13 cellular contexts compared by ENCODE assay signal in the genomic region with DNA sequence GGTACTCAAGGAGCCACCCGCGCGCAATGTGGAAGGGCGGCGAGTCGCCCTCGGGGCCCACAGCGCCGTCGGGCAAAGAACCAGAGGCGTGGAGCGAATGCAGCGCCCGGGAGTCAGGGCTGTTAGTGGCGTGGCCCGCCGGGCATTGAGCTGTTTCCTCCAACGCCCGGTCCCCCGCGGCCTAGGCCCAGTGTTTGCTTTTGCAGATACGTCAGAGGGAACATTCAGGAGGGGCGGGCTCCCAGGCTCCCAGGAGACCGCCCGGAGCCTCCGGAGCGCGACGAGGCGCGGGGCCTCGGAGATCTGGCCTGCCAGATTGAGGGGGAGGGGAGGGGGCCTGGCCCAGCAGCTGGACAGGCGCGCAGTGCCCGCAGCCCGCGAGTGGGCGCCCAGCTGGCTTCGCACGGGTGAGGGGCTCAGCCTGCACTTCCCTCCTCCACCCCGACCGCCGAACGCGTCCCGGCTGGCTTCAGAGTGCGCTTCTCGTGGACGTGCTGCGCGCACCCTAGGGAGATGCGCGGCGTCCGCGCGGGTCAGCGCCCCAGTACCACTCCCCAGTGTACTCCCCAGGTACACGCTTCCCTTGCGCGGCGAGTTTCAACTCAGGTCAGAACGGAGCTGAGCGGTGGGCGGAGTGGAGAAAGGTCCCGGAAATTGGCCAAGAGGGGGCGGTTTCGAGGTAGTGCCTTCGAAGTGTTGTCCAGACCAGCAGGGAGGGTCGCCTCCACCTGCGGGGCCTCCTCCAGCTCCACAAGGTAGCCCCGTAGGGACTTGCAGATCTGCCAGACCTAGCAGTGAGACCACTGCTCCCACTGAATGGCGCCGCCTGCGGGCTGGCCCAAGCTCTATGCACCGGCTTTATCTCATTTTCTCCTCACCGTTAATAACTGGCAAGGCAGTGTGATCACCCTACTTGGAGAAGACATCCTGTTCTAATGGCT.
DNase-seq lines count a peak whose midpoint lies in the region; ATAC-seq, FAIRE-seq and TF ChIP-seq lines count a peak whose summit lies in the region.
"Had no signal": no experiment of that assay in that cellular context is flagged by ENCODE, and none has a peak within 500 bp of the region (broad histone marks: within the 10 kb centered on the region; RNA-seq: fewer than 3 reads in every experiment).

No MANE protein-coding gene starts in this region.

- no peak for TF ChIP-seq POLR2A in stomach (IDR thresholded peaks at IDR 0.05)
- TF ChIP-seq POLR2A in H54 (IDR thresholded peaks at IDR 0.05; ENCODE audit: low read depth, low read length): no peak

- FAIRE-seq in H54 (lab: Jason Lieb, UNC): no peak
- FAIRE-seq: GM18507, TTC549 had no signal

- H3K27ac Mint-ChIP-seq in activated T-helper 17 cell treated with anti-CD3 and anti-CD28 coated beads, Interleukin-2, amount 50 U/mL, for 72 hours: no peak overlapping the region

- H3K4me3 ChIP-seq in stomach: peak overlapping the region; percentile 9 to 29 (median 18)

- peaks cover 4% of the 10 kb centered on the region for H3K36me3 Mint-ChIP-seq in activated T-helper 17 cell treated with anti-CD3 and anti-CD28 coated beads, Interleukin-2, amount 50 U/mL, for 72 hours (ENCODE audit: low read depth)

- H3K27ac ChIP-seq in stomach: no peak overlapping the region

- peaks cover 0 to 21% (median 0%) of the 10 kb centered on the region in 4 donors for H3K9me3 ChIP-seq in stomach

- H3K4me1 ChIP-seq in stomach: peaks cover 15 to 39% (median 30%) of the 10 kb centered on the region in 4 donors

- TF ChIP-seq CTCF in stomach (IDR thresholded peaks at IDR 0.05): no peak

- H3K36me3 ChIP-seq in stomach: no peaks in the 10 kb centered on the region

- TF ChIP-seq EP300 in stomach (IDR thresholded peaks at IDR 0.05): no peak

- peaks cover 80% of the 10 kb centered on the region for H3K27me3 Mint-ChIP-seq in activated T-helper 17 cell treated with anti-CD3 and anti-CD28 coated beads, Interleukin-2, amount 50 U/mL, for 72 hours

- DNase-seq in NCI-H2029 treated with DMSO at 0.1 percent for 48 hours (lab: John Stamatoyannopoulos, UW) (peak; percentile 23), dermis blood vessel endothelial cell (peak; percentile 35), left kidney (ENCODE audit: low read depth, low spot score) (peak; percentile 82), stomach (no peak), H54 (ENCODE audit: insufficient read length, low spot score) (no peak)
- no peak for DNase-seq in effector CD8-positive, alpha-beta T cell (lab: John Stamatoyannopoulos, UW)
- DNase-seq: DMS79, head of caudate nucleus, NCI-H2171 treated with DMSO at 0.1 percent for 48 hours, nucleus accumbens had no signal

- ATAC-seq in activated T-helper 17 cell treated with anti-CD3 and anti-CD28 coated beads, Interleukin-2, amount 50 U/mL, for 72 hours (replicated peaks): no peak

- H3K4me1 Mint-ChIP-seq in activated T-helper 17 cell treated with anti-CD3 and anti-CD28 coated beads, Interleukin-2, amount 50 U/mL, for 72 hours: peaks cover 4% of the 10 kb centered on the region

- WGBS in stomach, 5 donors: 4 to 8% (median 7%) methylated on average over 16 to 77 of the region's 77 CpGs

- H3K9me3 Mint-ChIP-seq in activated T-helper 17 cell treated with anti-CD3 and anti-CD28 coated beads, Interleukin-2, amount 50 U/mL, for 72 hours: no peaks in the 10 kb centered on the region

- peaks cover 37 to 100% (median 75%) of the 10 kb centered on the region in 3 donors for H3K27me3 ChIP-seq in stomach

- intact Hi-C loops in stomach (cut with DNase I; ENCODE audit: low total_unique reads): no loop called here

- H3K4me3 Mint-ChIP-seq in activated T-helper 17 cell treated with anti-CD3 and anti-CD28 coated beads, Interleukin-2, amount 50 U/mL, for 72 hours: no peak overlapping the region

Comparison
In these comparisons a context has a peak if more than half of its experiments do, and no peak if none do; other contexts are left out.
1. DNase-seq: peak in NCI-H2029 treated with DMSO at 0.1 percent for 48 hours (single experiment), dermis blood vessel endothelial cell (single experiment) and left kidney (single experiment); none in stomach (single experiment), H54 (single experiment) and effector CD8-positive, alpha-beta T cell (single experiment).